ENCODE assay signal across 20 cellular contexts in the genomic region with DNA sequence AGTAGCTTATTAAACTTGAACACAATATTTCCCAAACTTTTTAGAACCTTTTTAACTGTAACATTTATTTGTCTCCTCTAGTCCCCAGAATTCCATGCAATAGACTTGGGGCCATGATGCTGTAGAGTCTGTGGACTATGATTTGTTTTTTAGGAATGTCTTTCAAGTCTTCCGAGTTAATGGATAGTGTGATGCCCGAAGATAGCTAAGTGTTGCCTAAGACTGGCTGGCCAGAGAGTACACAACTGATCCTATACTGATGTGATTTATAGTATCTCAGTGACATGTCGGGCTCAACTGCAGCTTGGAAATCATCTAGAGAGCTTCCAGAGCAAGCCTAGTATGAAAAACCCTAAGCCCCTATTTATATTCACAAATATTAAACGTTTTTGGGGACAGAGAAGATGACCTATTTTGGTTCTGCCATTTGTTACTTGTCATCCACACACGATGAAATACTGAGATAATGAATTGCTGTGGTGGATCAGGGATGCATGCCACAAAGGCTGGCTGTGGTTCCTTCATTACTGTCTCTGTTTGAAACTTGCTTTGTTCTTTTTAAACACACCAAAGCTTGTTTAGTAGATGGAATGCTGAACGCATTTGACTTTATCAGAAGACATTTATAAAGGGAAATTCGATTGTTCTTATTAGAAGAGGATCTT.
"Had no signal": no experiment of that assay in that cellular context is flagged by ENCODE, and none has a peak within 500 bp of the region (broad histone marks: within the 10 kb centered on the region; RNA-seq: fewer than 3 reads in every experiment).

No MANE protein-coding gene starts in this region.

- DNase-seq: colonic mucosa; dermis blood vessel endothelial cell; effector memory CD4-positive, alpha-beta T cell; foreskin melanocyte; head of caudate nucleus; left cardiac atrium; left lung; natural killer cell; pancreas; right lobe of liver; spleen; stimulated activated CD4-positive, alpha-beta T cell treated with anti-CD3 and anti-CD28 coated beads, Interleukin-4, amount 100 ng/mL, for 4 hours; stimulated activated naive CD8-positive, alpha-beta T cell treated with anti-CD3 and anti-CD28 coated beads, Interleukin-15, Interleukin-2, amounts not matched to agents 100 U/mL and 50 U/mL, for 24 hours; substantia nigra; testis; tibial artery; upper lobe of left lung had no signal

- H3K27ac ChIP-seq: colonic mucosa, esophagus muscularis mucosa, left lung, neutrophil, pancreas, right lobe of liver, spleen, testis, tibial artery, upper lobe of left lung had no signal

- ATAC-seq: left cardiac atrium; left lung; natural killer cell; pancreas; right lobe of liver; stimulated activated memory B cell treated with anti-CD40 and anti-IgM and Interleukin-4, amounts not matched to agents 10 μg/mL and 1 μg/mL and 100 μg/mL, for 72 hours; stimulated activated naive CD8-positive, alpha-beta T cell treated with anti-CD3 and anti-CD28 coated beads, Interleukin-15, Interleukin-2, amounts not matched to agents 100 U/mL and 50 U/mL, for 24 hours had no signal

- H3K4me1 ChIP-seq: colonic mucosa, esophagus muscularis mucosa, left lung, pancreas, right lobe of liver, spleen, testis, tibial artery, upper lobe of left lung had no signal

- H3K27me3 ChIP-seq: colonic mucosa, esophagus muscularis mucosa, left lung, neutrophil, right lobe of liver, spleen, testis, tibial artery, upper lobe of left lung had no signal

- H3K36me3 ChIP-seq: colonic mucosa, esophagus muscularis mucosa, left lung, neutrophil, pancreas, right lobe of liver, spleen, tibial artery, upper lobe of left lung had no signal

- H3K4me3 ChIP-seq: colonic mucosa, esophagus muscularis mucosa, left lung, pancreas, right lobe of liver, spleen, testis, tibial artery, upper lobe of left lung had no signal

- H3K9me3 ChIP-seq: colonic mucosa, esophagus muscularis mucosa, left lung, neutrophil, pancreas, right lobe of liver, spleen, testis, tibial artery, upper lobe of left lung had no signal
